ENCODE assay signal across 8 cellular contexts in genomic region chr2:26034597-26035067, GRCh38. TPM values are rescaled to one million over a fixed set of nuclear protein-coding genes. Genes with fewer than 3 reads are reported as not detected.
DNase-seq lines count a peak whose midpoint lies in the region; ATAC-seq lines count a peak whose summit lies in the region.

No MANE protein-coding gene starts in this region.

- peaks cover 56% of the 10 kb centered on the region for H4K20me1 ChIP-seq in BLaER1

- peak overlapping the region; percentile 90 for H3K27ac Mint-ChIP-seq in activated naive CD8-positive, alpha-beta T cell treated with anti-CD3 and anti-CD28 coated beads for 36 hours
- H3K27ac Mint-ChIP-seq in immature natural killer cell = peak overlapping the region; percentile 81 to 96 (median 93)
- peak overlapping the region; percentile 92 to 98 for H3K27ac Mint-ChIP-seq in stimulated activated naive CD8-positive, alpha-beta T cell treated with anti-CD3 and anti-CD28 coated beads, Interleukin-15, amount 100 ng/mL, for 72 hours

- peak overlapping the region; percentile 96 for H3K4me3 Mint-ChIP-seq in activated naive CD8-positive, alpha-beta T cell treated with anti-CD3 and anti-CD28 coated beads for 36 hours
- H3K4me3 Mint-ChIP-seq in immature natural killer cell = peak overlapping the region; percentile 88 to 97 (median 94)
- peak overlapping the region; percentile 93 to 95 for H3K4me3 Mint-ChIP-seq in stimulated activated naive CD8-positive, alpha-beta T cell treated with anti-CD3 and anti-CD28 coated beads, Interleukin-15, amount 100 ng/mL, for 72 hours

- H3K27ac ChIP-seq in BLaER1 (peak overlapping the region; percentile 92), HUES6 (ENCODE audit: low read depth, low read length) (peak overlapping the region; percentile 89)

- H3K4me3 ChIP-seq in BLaER1 (peak overlapping the region; percentile 81), HUES6 (ENCODE audit: low read depth, low read length) (peak overlapping the region; percentile 95)

- H3K36me3 ChIP-seq in BLaER1 (peaks cover 32% of the 10 kb centered on the region), HUES6 (ENCODE audit: control insufficient read depth, insufficient read depth, low read length) (peaks cover 10% of the 10 kb centered on the region)

- H3K9me3 Mint-ChIP-seq in activated naive CD8-positive, alpha-beta T cell treated with anti-CD3 and anti-CD28 coated beads for 36 hours = no peaks in the 10 kb centered on the region
- H3K9me3 Mint-ChIP-seq in immature natural killer cell = no peaks in the 10 kb centered on the region
- H3K9me3 Mint-ChIP-seq in stimulated activated naive CD8-positive, alpha-beta T cell treated with anti-CD3 and anti-CD28 coated beads, Interleukin-15, amount 100 ng/mL, for 72 hours = no peaks in the 10 kb centered on the region

- H3K9ac ChIP-seq in BLaER1 (peak overlapping the region; percentile 85), HUES6 (ENCODE audit: low read length) (peak overlapping the region; percentile 90)

- no peak for ATAC-seq in stimulated activated naive CD8-positive, alpha-beta T cell treated with anti-CD3 and anti-CD28 coated beads, Interleukin-15, amount 100 ng/mL, for 72 hours
- ATAC-seq in HG03280 (IDR thresholded peaks at IDR 0.05; ENCODE audit: unreplicated experiment) (no peak), GM18511 (IDR thresholded peaks at IDR 0.05; ENCODE audit: unreplicated experiment) (no peak)

- peaks cover 23% of the 10 kb centered on the region for H3K36me3 Mint-ChIP-seq in activated naive CD8-positive, alpha-beta T cell treated with anti-CD3 and anti-CD28 coated beads for 36 hours
- H3K36me3 Mint-ChIP-seq in immature natural killer cell = no peaks in the 10 kb centered on the region

- H3K4me1 Mint-ChIP-seq in activated naive CD8-positive, alpha-beta T cell treated with anti-CD3 and anti-CD28 coated beads for 36 hours = peaks cover 24% of the 10 kb centered on the region
- peaks cover 42 to 46% of the 10 kb centered on the region in 2 donors for H3K4me1 Mint-ChIP-seq in immature natural killer cell
- peaks cover 41% of the 10 kb centered on the region for H3K4me1 Mint-ChIP-seq in stimulated activated naive CD8-positive, alpha-beta T cell treated with anti-CD3 and anti-CD28 coated beads, Interleukin-15, amount 100 ng/mL, for 72 hours

- H3K27me3 Mint-ChIP-seq in activated naive CD8-positive, alpha-beta T cell treated with anti-CD3 and anti-CD28 coated beads for 36 hours = no peaks in the 10 kb centered on the region
- peaks cover 5 to 15% (median 8%) of the 10 kb centered on the region in 3 donors for H3K27me3 Mint-ChIP-seq in immature natural killer cell (ENCODE audit: low read depth in 3 of 3)
- no peaks in the 10 kb centered on the region for H3K27me3 Mint-ChIP-seq in stimulated activated naive CD8-positive, alpha-beta T cell treated with anti-CD3 and anti-CD28 coated beads, Interleukin-15, amount 100 ng/mL, for 72 hours

- H3K4me1 ChIP-seq in BLaER1 (peaks cover 29% of the 10 kb centered on the region), HUES6 (ENCODE audit: control insufficient read depth, insufficient read depth, low read length) (peaks cover 6% of the 10 kb centered on the region)

- no peak for DNase-seq in activated naive CD8-positive, alpha-beta T cell treated with anti-CD3 and anti-CD28 coated beads for 36 hours
- DNase-seq in immature natural killer cell (peak in 1 of 3 donors; percentile 2), kidney tubule cell (ENCODE audit: low spot score) (no peak)
- DNase-seq in stimulated activated naive CD8-positive, alpha-beta T cell treated with anti-CD3 and anti-CD28 coated beads, Interleukin-15, amount 100 ng/mL, for 72 hours = no peak

- H3K9me3 ChIP-seq in BLaER1 = no peaks in the 10 kb centered on the region
- no peaks in the 10 kb centered on the region for H3K9me3 ChIP-seq in HUES6 (ENCODE audit: control insufficient read depth, insufficient read depth, low read depth, low read length)

- peak overlapping the region; percentile 95 for H3K4me2 ChIP-seq in BLaER1

- no peaks in the 10 kb centered on the region for H3K27me3 ChIP-seq in BLaER1
- H3K27me3 ChIP-seq in HUES6 (ENCODE audit: control insufficient read depth, insufficient read depth, low read length) = no peaks in the 10 kb centered on the region

RNA-seq across cellular contexts. Expression of gene RAB10, which starts 0.7 kb away (rescaled TPM):
- total RNA-seq in activated naive CD8-positive, alpha-beta T cell treated with anti-CD3 and anti-CD28 coated beads for 36 hours = 100 to 1,000 TPM; 106 to 109 TPM
- polyA plus RNA-seq in immature natural killer cell = 10 to 100 TPM; 69.9 to 85.2 (median 80.5) TPM

RNA-seq across cellular contexts. Expression of gene KIF3C, which starts 52.3 kb away (rescaled TPM):
- total RNA-seq in activated naive CD8-positive, alpha-beta T cell treated with anti-CD3 and anti-CD28 coated beads for 36 hours = 1 to 10 TPM; 3.7 to 4.1 TPM
- 1 to 10 TPM in 2 of 3 donors, not detected in 1; 1.6 to 2.5 TPM for polyA plus RNA-seq in immature natural killer cell
